Comparison of ENCODE assay signal across 8 cellular contexts in genomic region chr2:199458017-199458805, GRCh38. TPM values are rescaled to one million over a fixed set of nuclear protein-coding genes. Genes with fewer than 3 reads are reported as not detected.
DNase-seq lines count a peak whose midpoint lies in the region; ATAC-seq, FAIRE-seq and TF ChIP-seq lines count a peak whose summit lies in the region.

No MANE protein-coding gene starts in this region.

- CTCF ChIA-PET in activated CD4-positive, alpha-beta T cell treated with anti-CD3 and anti-CD28 coated beads for 36 hours (lab: Charles Lee) = interaction anchor here (0.7 kb wide), 1 partner anchor 14 kb away, joined by 3 read pairs; no protein-coding TSS in a partner anchor

- H3K27me3 Mint-ChIP-seq in activated CD4-positive, alpha-beta T cell treated with anti-CD3 and anti-CD28 coated beads for 36 hours = peaks cover 39% of the 10 kb centered on the region

- no peaks in the 10 kb centered on the region for H3K36me3 Mint-ChIP-seq in activated CD4-positive, alpha-beta T cell treated with anti-CD3 and anti-CD28 coated beads for 36 hours (ENCODE audit: low read depth)

- ATAC-seq in activated CD4-positive, alpha-beta T cell treated with anti-CD3 and anti-CD28 coated beads for 36 hours = peak; percentile 52
- ATAC-seq in HG02798 (IDR thresholded peaks at IDR 0.05; ENCODE audit: poor library complexity, unreplicated experiment) = peak; percentile 27
- peak; percentile 7 for ATAC-seq in body of pancreas

- DNase-seq in activated CD4-positive, alpha-beta T cell treated with anti-CD3 and anti-CD28 coated beads for 36 hours = peak; percentile 59
- DNase-seq in activated CD4-positive, alpha-beta T cell treated with anti-CD3 and anti-CD28 coated beads, Interleukin-2, amount 50 U/mL, for 4 hours = no peak
- no peak for DNase-seq in NT2/D1 (ENCODE audit: low read depth, low spot score)
- peak in 1 of 4 donors; percentile 34 for DNase-seq in body of pancreas
- peak; percentile 78 for DNase-seq in kidney
- no peak for DNase-seq in stimulated activated CD8-positive, alpha-beta memory T cell treated with anti-CD3 and anti-CD28 coated beads, Interleukin-4, amount 100 ng/mL, for 48 hours

- no peak for FAIRE-seq in kidney (lab: Jason Lieb, UNC)

- no peaks in the 10 kb centered on the region for H3K9me3 ChIP-seq in NT2/D1 (ENCODE audit: insufficient read depth, low read length)
- H3K9me3 ChIP-seq in body of pancreas = no peaks in the 10 kb centered on the region
- H3K9me3 ChIP-seq in kidney (ENCODE audit: control insufficient read depth in 1 of 2, low read length in 2 of 2) = no peaks in the 10 kb centered on the region
- no peaks in the 10 kb centered on the region for H3K9me3 ChIP-seq in subcutaneous abdominal adipose tissue (ENCODE audit: control insufficient read depth in 5 of 5, low read length in 5 of 5)

- H3K36me3 ChIP-seq in NT2/D1 (ENCODE audit: insufficient read depth, insufficient read length, low read length) (no peaks in the 10 kb centered on the region), body of pancreas (replicated peaks in 1 of 2; ENCODE audit: insufficient read depth in 1 of 2, low read depth in 2 of 2) (no peaks in the 10 kb centered on the region), kidney (ENCODE audit: control insufficient read depth in 1 of 2, insufficient read depth in 2 of 2, low read length in 2 of 2) (no peaks in the 10 kb centered on the region), subcutaneous abdominal adipose tissue (ENCODE audit: control insufficient read depth in 5 of 5, insufficient read depth in 5 of 5, low read length in 5 of 5) (no peaks in the 10 kb centered on the region)

- H3K9me3 Mint-ChIP-seq in activated CD4-positive, alpha-beta T cell treated with anti-CD3 and anti-CD28 coated beads for 36 hours (ENCODE audit: low read depth) = no peaks in the 10 kb centered on the region

- H3K27ac Mint-ChIP-seq in activated CD4-positive, alpha-beta T cell treated with anti-CD3 and anti-CD28 coated beads for 36 hours = no peak overlapping the region

- 1 to 2% methylated on average over 39 to 64 of the region's 75 CpGs for WGBS in body of pancreas, 2 donors

- peak overlapping the region; percentile 82 for H3K9ac ChIP-seq in NT2/D1 (ENCODE audit: insufficient read length, low read depth)
- H3K9ac ChIP-seq in kidney (ENCODE audit: low read length in 2 of 2) = no peak overlapping the region
- H3K9ac ChIP-seq in subcutaneous abdominal adipose tissue (ENCODE audit: low read length in 5 of 5) = peak overlapping the region in 3 of 5 donors; percentile 26 to 53 (median 39)

- POLR2A ChIA-PET in activated CD4-positive, alpha-beta T cell treated with anti-CD3 and anti-CD28 coated beads for 36 hours (lab: Charles Lee) = no interaction called here

- H3K4me1 ChIP-seq in NT2/D1 (ENCODE audit: insufficient read depth, insufficient read length) (peaks cover 6% of the 10 kb centered on the region), body of pancreas (peaks cover 34% of the 10 kb centered on the region), kidney (ENCODE audit: control insufficient read depth in 1 of 2, insufficient read depth in 1 of 2, low read depth in 1 of 2, low read length in 2 of 2) (peaks cover 10 to 15% of the 10 kb centered on the region in 2 donors), subcutaneous abdominal adipose tissue (ENCODE audit: control insufficient read depth in 5 of 5, insufficient read depth in 5 of 5, low read length in 5 of 5) (peaks cover 0 to 60% (median 51%) of the 10 kb centered on the region in 5 donors)

- TF ChIP-seq CTCF in body of pancreas (IDR thresholded peaks at IDR 0.05) (no peak), kidney (IDR thresholded peaks at IDR 0.05; ENCODE audit: borderline replicate concordance, extremely low read depth, insufficient read depth) (no peak)

- H3K27me3 ChIP-seq in NT2/D1 (ENCODE audit: insufficient read depth, insufficient read length) = peaks cover 73% of the 10 kb centered on the region
- peaks cover 4 to 20% of the 10 kb centered on the region in 2 donors for H3K27me3 ChIP-seq in body of pancreas
- peaks cover 17 to 36% (median 31%) of the 10 kb centered on the region in 5 donors for H3K27me3 ChIP-seq in subcutaneous abdominal adipose tissue (ENCODE audit: control insufficient read depth in 5 of 5, insufficient read depth in 4 of 5, low read length in 5 of 5)

- no peak for TF ChIP-seq POLR2A in body of pancreas (IDR thresholded peaks at IDR 0.05)

- H3K4me1 Mint-ChIP-seq in activated CD4-positive, alpha-beta T cell treated with anti-CD3 and anti-CD28 coated beads for 36 hours = peaks cover 21% of the 10 kb centered on the region

- peak overlapping the region; percentile 82 for H3K4me3 Mint-ChIP-seq in activated CD4-positive, alpha-beta T cell treated with anti-CD3 and anti-CD28 coated beads for 36 hours

- intact Hi-C loops in activated CD4-positive, alpha-beta T cell treated with anti-CD3 and anti-CD28 coated beads for 36 hours (cut with DNase I, micrococcal nuclease) = no loop called here
- intact Hi-C loops in body of pancreas (cut with DNase I) (no loop called here), kidney (cut with DNase I) (no loop called here)

- H3K27ac ChIP-seq in body of pancreas (peak overlapping the region in 3 of 4 donors; percentile 44 to 86 (median 83)), kidney (ENCODE audit: low read depth in 2 of 2, low read length in 2 of 2) (peak overlapping the region; percentile 15 to 63), subcutaneous abdominal adipose tissue (ENCODE audit: low read depth, low read length) (peak overlapping the region; percentile 72)

- H3K4me3 ChIP-seq in NT2/D1 (ENCODE audit: insufficient read length, low read depth) (peak overlapping the region; percentile 93), body of pancreas (peak overlapping the region; percentile 55 to 56), kidney (ENCODE audit: low read length in 2 of 2) (peak overlapping the region; percentile 93 to 97), subcutaneous abdominal adipose tissue (ENCODE audit: low read depth in 1 of 5, low read length in 5 of 5) (peak overlapping the region; percentile 45 to 96 (median 94))

RNA-seq across cellular contexts. Expression of gene SATB2, which starts 0.5 kb away (rescaled TPM):
- total RNA-seq in activated CD4-positive, alpha-beta T cell treated with anti-CD3 and anti-CD28 coated beads for 36 hours = under 1 TPM; 0.07 to 0.21 TPM
- total RNA-seq in body of pancreas (1 to 10 TPM; 2.6 to 4.3 TPM), kidney (17.5 TPM)
- 1.3 TPM for polyA plus RNA-seq in kidney (ENCODE audit: insufficient read depth, low read depth, low replicate concordance)

Comparison
In these comparisons a context has a peak if more than half of its experiments do, and no peak if none do; other contexts are left out.
1. DNase-seq: peak in activated CD4-positive, alpha-beta T cell treated with anti-CD3 and anti-CD28 coated beads for 36 hours (single experiment) and kidney (single experiment); none in activated CD4-positive, alpha-beta T cell treated with anti-CD3 and anti-CD28 coated beads, Interleukin-2, amount 50 U/mL, for 4 hours (0 of 2), NT2/D1 (single experiment) and stimulated activated CD8-positive, alpha-beta memory T cell treated with anti-CD3 and anti-CD28 coated beads, Interleukin-4, amount 100 ng/mL, for 48 hours (single experiment).
2. H3K9ac ChIP-seq: peak in NT2/D1 (single experiment) and subcutaneous abdominal adipose tissue (3 of 5); none in kidney (0 of 2).
3. Peak in every context shown above with its lines, with median percentiles within 50 percentile points of each other: ATAC-seq, H3K4me3 ChIP-seq and H3K27ac ChIP-seq.